ENCODE assay signal across 10 cellular contexts in the genomic region with DNA sequence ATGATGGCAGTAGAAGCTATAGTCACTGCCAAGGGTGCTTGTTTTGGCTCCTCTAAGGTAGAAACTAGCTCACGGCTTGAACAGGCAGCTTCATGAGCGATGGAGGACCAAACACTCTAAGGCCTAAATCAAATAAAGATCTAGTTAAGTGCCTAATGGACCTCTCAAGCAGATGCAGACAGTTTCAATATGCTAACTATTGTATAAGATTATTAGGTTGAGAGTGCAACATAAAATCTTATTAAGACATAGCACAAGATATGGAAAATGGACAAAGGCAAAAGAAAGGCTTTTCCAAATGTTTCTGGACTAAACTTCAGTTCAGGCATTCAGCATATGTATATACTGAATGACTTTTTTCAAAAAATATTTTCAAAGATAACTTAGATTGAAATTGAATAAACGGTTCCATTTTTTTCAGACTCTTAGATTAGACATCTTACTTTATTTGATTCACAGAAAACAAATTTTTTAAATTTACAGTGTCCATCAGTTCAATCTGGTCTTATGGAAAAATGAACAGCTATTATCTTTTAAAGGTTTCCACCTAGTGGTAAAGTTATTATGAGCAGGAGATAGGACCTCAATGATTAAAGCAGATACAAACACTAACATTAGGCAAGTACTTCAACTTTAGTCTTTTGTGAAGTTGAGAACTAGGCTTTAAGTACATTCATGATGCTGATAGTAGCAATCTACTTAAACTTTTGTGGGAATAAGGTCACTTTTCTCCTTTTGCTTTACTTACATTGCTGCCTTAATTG.
DNase-seq lines count a peak whose midpoint lies in the region; ATAC-seq and TF ChIP-seq lines count a peak whose summit lies in the region.
"Had no signal": no experiment of that assay in that cellular context is flagged by ENCODE, and none has a peak within 500 bp of the region (broad histone marks: within the 10 kb centered on the region; RNA-seq: fewer than 3 reads in every experiment).

No MANE protein-coding gene starts in this region.

- H3K36me3 ChIP-seq in SK-N-SH (replicated peaks in 1 of 2; ENCODE audit: control insufficient read depth in 1 of 2, insufficient read depth in 2 of 2, low read length in 1 of 2) (no peaks in the 10 kb centered on the region), lower lobe of right lung (no peaks in the 10 kb centered on the region)
- no peaks in the 10 kb centered on the region for H3K36me3 ChIP-seq in effector memory CD4-positive, alpha-beta T cell (ENCODE audit: control insufficient read depth, insufficient read depth, low read length)
- H3K36me3 ChIP-seq: thyroid gland had no signal

- ATAC-seq in HG02973 (IDR thresholded peaks at IDR 0.05; ENCODE audit: unreplicated experiment): peak; percentile 54
- no peak for ATAC-seq in lower lobe of right lung

- TF ChIP-seq EP300 in SK-N-SH (IDR thresholded peaks at IDR 0.05; ENCODE audit: borderline replicate concordance in 1 of 2, low read depth in 1 of 2, low read length in 1 of 2): peak in 1 of 2 experiments; percentile 77; a peak in 2 of 4 replicates

- H4K20me1 ChIP-seq in SK-N-SH (ENCODE audit: insufficient read depth): no peaks in the 10 kb centered on the region

- no peaks in the 10 kb centered on the region for H3K9me3 ChIP-seq in SK-N-SH
- H3K9me3 ChIP-seq in lower lobe of right lung: no peaks in the 10 kb centered on the region
- H3K9me3 ChIP-seq in effector memory CD4-positive, alpha-beta T cell (ENCODE audit: control insufficient read depth, low read length): no peaks in the 10 kb centered on the region
- H3K9me3 ChIP-seq: thyroid gland had no signal

- H3F3A ChIP-seq in SK-N-SH (replicated peaks; ENCODE audit: insufficient read depth): no peaks in the 10 kb centered on the region

- peak; percentile 70 for TF ChIP-seq RAD21 in SK-N-SH (IDR thresholded peaks at IDR 0.05; ENCODE audit: low read length)

- POLR2A ChIA-PET in SK-N-SH (lab: Yijun Ruan, JAX): no interaction called here

- H3K9me2 ChIP-seq in SK-N-SH: no peaks in the 10 kb centered on the region

- TF ChIP-seq CTCF in GM12865 (IDR thresholded peaks at IDR 0.05; ENCODE audit: insufficient read depth, low read depth, low read length, missing control alignments) (peak; percentile 16), SK-N-SH (IDR thresholded peaks at IDR 0.05) (peak; percentile 59), lower lobe of right lung (IDR thresholded peaks at IDR 0.05) (peak; percentile 16)

- DNase-seq in GM12865 (ENCODE audit: low read depth) (no peak), SK-N-SH (peak; percentile 32), lower lobe of right lung (no peak), cerebellar cortex (ENCODE audit: low spot score) (no peak), NCI-H1694 (lab: John Stamatoyannopoulos, UW) (no peak), T-helper 9 cell (no peak)
- no peak for DNase-seq in effector memory CD4-positive, alpha-beta T cell
- DNase-seq: NCI-H1694 treated with DMSO at 0.1 percent for 48 hours, thyroid gland had no signal

- H3K27ac ChIP-seq in SK-N-SH (ENCODE audit: low read depth in 2 of 2, low read length in 1 of 2): no peak overlapping the region
- H3K27ac ChIP-seq in lower lobe of right lung: no peak overlapping the region
- H3K27ac ChIP-seq in effector memory CD4-positive, alpha-beta T cell (ENCODE audit: insufficient read depth, low read length, poor library complexity, severe bottlenecking): no peak overlapping the region
- H3K27ac ChIP-seq: thyroid gland had no signal

- peaks cover 0 to 8% of the 10 kb centered on the region in 2 experiments; a peak in 2 of 4 replicates for H3K4me1 ChIP-seq in SK-N-SH (ENCODE audit: control insufficient read depth in 1 of 2, insufficient read depth in 2 of 2, low read depth in 1 of 2, low read length in 1 of 2)
- no peaks in the 10 kb centered on the region for H3K4me1 ChIP-seq in lower lobe of right lung
- H3K4me1 ChIP-seq in effector memory CD4-positive, alpha-beta T cell (ENCODE audit: control insufficient read depth, insufficient read depth, low read length, poor library complexity, severe bottlenecking): no peaks in the 10 kb centered on the region
- H3K4me1 ChIP-seq: thyroid gland had no signal

- H3K9ac ChIP-seq in SK-N-SH: no peak overlapping the region

- 35% methylated on average over 3 of the region's 3 CpGs for WGBS in SK-N-SH (ENCODE audit: low lambda C conversion rate)

- no peak overlapping the region for H3K4me3 ChIP-seq in GM12865 (ENCODE audit: low read depth, low read length)
- no peak overlapping the region for H3K4me3 ChIP-seq in SK-N-SH (ENCODE audit: low read depth in 2 of 2, low read length in 1 of 2)
- H3K4me3 ChIP-seq in lower lobe of right lung: no peak overlapping the region
- no peak overlapping the region for H3K4me3 ChIP-seq in effector memory CD4-positive, alpha-beta T cell (ENCODE audit: insufficient read depth, low read depth, low read length, poor library complexity, severe bottlenecking)
- H3K4me3 ChIP-seq: thyroid gland had no signal

- intact Hi-C loops in lower lobe of right lung (cut with DNase I): no loop called here

- no peak overlapping the region; the same call in 1 of the 2 replicates for H2AFZ ChIP-seq in SK-N-SH (ENCODE audit: low read depth)

- H3K27me3 ChIP-seq in SK-N-SH (ENCODE audit: insufficient read depth): no peaks in the 10 kb centered on the region
- H3K27me3 ChIP-seq in lower lobe of right lung (ENCODE audit: low read depth): no peaks in the 10 kb centered on the region
- no peaks in the 10 kb centered on the region for H3K27me3 ChIP-seq in effector memory CD4-positive, alpha-beta T cell (replicated peaks; ENCODE audit: control insufficient read depth, insufficient read depth, low read length, poor library complexity, severe bottlenecking)
- H3K27me3 ChIP-seq: thyroid gland had no signal

- CTCF ChIA-PET in SK-N-SH (lab: Yijun Ruan, JAX): interaction anchor here (0.7 to 3.8 kb wide), 20 partner anchors 9 to 1108 kb away, joined by 3 to 25 read pairs (median 4); no protein-coding TSS in a partner anchor

- no peak overlapping the region for H3K4me2 ChIP-seq in SK-N-SH

- no peaks in the 10 kb centered on the region for H3K79me2 ChIP-seq in SK-N-SH (ENCODE audit: insufficient read depth)

TF ChIP-seq in SK-N-SH, 30 proteins besides CTCF, POLR2A, EP300 and RAD21 (continues in another document):
- TF ChIP-seq RCOR1 (IDR thresholded peaks at IDR 0.05; ENCODE audit: low read length): peak; percentile 65; the same call in 1 of the 2 replicates
- no peak for TF ChIP-seq ELF1 (IDR thresholded peaks at IDR 0.05)
- no peak for TF ChIP-seq FOXM1 (IDR thresholded peaks at IDR 0.05; ENCODE audit: low read depth)
- no peak for TF ChIP-seq NRF1 (IDR thresholded peaks at IDR 0.05; ENCODE audit: low read depth, low read length)
- TF ChIP-seq, protein P1, sequence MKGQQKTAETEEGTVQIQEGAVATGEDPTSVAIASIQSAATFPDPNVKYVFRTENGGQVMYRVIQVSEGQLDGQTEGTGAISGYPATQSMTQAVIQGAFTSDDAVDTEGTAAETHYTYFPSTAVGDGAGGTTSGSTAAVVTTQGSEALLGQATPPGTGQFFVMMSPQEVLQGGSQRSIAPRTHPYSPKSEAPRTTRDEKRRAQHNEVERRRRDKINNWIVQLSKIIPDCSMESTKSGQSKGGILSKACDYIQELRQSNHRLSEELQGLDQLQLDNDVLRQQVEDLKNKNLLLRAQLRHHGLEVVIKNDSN (IDR thresholded peaks at IDR 0.05; ENCODE audit: borderline replicate concordance, low read depth): no peak
- no peak for TF ChIP-seq RXRA (IDR thresholded peaks at IDR 0.05; ENCODE audit: borderline replicate concordance, low read depth)
- TF ChIP-seq, protein P2, sequence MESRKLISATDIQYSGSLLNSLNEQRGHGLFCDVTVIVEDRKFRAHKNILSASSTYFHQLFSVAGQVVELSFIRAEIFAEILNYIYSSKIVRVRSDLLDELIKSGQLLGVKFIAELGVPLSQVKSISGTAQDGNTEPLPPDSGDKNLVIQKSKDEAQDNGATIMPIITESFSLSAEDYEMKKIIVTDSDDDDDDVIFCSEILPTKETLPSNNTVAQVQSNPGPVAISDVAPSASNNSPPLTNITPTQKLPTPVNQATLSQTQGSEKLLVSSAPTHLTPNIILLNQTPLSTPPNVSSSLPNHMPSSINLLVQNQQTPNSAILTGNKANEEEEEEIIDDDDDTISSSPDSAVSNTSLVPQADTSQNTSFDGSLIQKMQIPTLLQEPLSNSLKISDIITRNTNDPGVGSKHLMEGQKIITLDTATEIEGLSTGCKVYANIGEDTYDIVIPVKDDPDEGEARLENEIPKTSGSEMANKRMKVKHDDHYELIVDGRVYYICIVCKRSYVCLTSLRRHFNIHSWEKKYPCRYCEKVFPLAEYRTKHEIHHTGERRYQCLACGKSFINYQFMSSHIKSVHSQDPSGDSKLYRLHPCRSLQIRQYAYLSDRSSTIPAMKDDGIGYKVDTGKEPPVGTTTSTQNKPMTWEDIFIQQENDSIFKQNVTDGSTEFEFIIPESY (IDR thresholded peaks at IDR 0.05; ENCODE audit: borderline replicate concordance, low read depth): no peak
- no peak for TF ChIP-seq RFX5 (IDR thresholded peaks at IDR 0.05; ENCODE audit: low read length)
- TF ChIP-seq SMC3 (IDR thresholded peaks at IDR 0.05; ENCODE audit: low read depth, low read length): peak; percentile 27; the same call in 1 of the 2 replicates
- 0 out of 2 replicates have a peak, but pooled peaks have one; percentile 11 for TF ChIP-seq TEAD4 (IDR thresholded peaks at IDR 0.05; ENCODE audit: borderline replicate concordance, insufficient read depth)
- TF ChIP-seq MXI1 (IDR thresholded peaks at IDR 0.05; ENCODE audit: low read depth, low read length): no peak
- TF ChIP-seq, protein P3, sequence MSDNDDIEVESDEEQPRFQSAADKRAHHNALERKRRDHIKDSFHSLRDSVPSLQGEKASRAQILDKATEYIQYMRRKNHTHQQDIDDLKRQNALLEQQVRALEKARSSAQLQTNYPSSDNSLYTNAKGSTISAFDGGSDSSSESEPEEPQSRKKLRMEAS (IDR thresholded peaks at IDR 0.05; ENCODE audit: low read depth): no peak
- TF ChIP-seq, protein P4, sequence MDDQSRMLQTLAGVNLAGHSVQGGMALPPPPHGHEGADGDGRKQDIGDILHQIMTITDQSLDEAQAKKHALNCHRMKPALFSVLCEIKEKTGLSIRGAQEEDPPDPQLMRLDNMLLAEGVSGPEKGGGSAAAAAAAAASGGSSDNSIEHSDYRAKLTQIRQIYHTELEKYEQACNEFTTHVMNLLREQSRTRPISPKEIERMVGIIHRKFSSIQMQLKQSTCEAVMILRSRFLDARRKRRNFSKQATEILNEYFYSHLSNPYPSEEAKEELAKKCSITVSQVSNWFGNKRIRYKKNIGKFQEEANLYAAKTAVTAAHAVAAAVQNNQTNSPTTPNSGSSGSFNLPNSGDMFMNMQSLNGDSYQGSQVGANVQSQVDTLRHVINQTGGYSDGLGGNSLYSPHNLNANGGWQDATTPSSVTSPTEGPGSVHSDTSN (IDR thresholded peaks at IDR 0.05): no peak
- TF ChIP-seq EZH2phosphoT487 (IDR thresholded peaks at IDR 0.05; ENCODE audit: borderline replicate concordance, low read depth): no peak
- no peak for TF ChIP-seq MEF2A (IDR thresholded peaks at IDR 0.05; ENCODE audit: borderline replicate concordance, low read depth)
- no peak for TF ChIP-seq NFIC (IDR thresholded peaks at IDR 0.05; ENCODE audit: borderline replicate concordance)
- no peak for TF ChIP-seq CHD2 (IDR thresholded peaks at IDR 0.05; ENCODE audit: low read length, partially characterized antibody)
